ENCODE assay signal across 17 cellular contexts in genomic region chr4:45063701-45064100, GRCh38.
DNase-seq lines count a peak whose midpoint lies in the region; ATAC-seq and TF ChIP-seq lines count a peak whose summit lies in the region.
"Had no signal": no experiment of that assay in that cellular context is flagged by ENCODE, and none has a peak within 500 bp of the region (broad histone marks: within the 10 kb centered on the region; RNA-seq: fewer than 3 reads in every experiment).

No MANE protein-coding gene starts in this region.

- POLR2A ChIA-PET in WTC11 (lab: Charles Lee), result no interaction called here

- H3K4me1 ChIP-seq in HUES48 (ENCODE audit: control insufficient read depth, insufficient read depth, low read length), result peaks cover 6% of the 10 kb centered on the region

- peaks cover 14% of the 10 kb centered on the region for H3K4me1 Mint-ChIP-seq in WTC11
- H3K4me1 Mint-ChIP-seq: CD4-positive, alpha-beta memory T cell; T-helper 17 cell had no signal

- H3K36me3 ChIP-seq in HUES48 (ENCODE audit: control insufficient read depth, insufficient read depth, low read length), result no peaks in the 10 kb centered on the region
- no peaks in the 10 kb centered on the region for H3K36me3 ChIP-seq in neural cell (ENCODE audit: insufficient read depth, low read length)

- no peak overlapping the region for H3K4me2 ChIP-seq in neural cell (ENCODE audit: low read length)

- H3K4me3 ChIP-seq in HUES48 (ENCODE audit: low read depth, low read length), result no peak overlapping the region
- no peak overlapping the region for H3K4me3 ChIP-seq in neural cell (ENCODE audit: low read length)
- H3K4me3 ChIP-seq: GM12878 had no signal

- H3F3A ChIP-seq in neural cell (ENCODE audit: insufficient read depth, low read length, poor library complexity, severe bottlenecking), result no peaks in the 10 kb centered on the region

- no peak for ATAC-seq in WTC11
- ATAC-seq in HG03442 (IDR thresholded peaks at IDR 0.05; ENCODE audit: unreplicated experiment), result no peak
- no peak for ATAC-seq in left lobe of liver
- ATAC-seq: GM12878, Panc1, Right ventricle myocardium inferior, T-helper 17 cell had no signal

- no peak overlapping the region for H3K4me3 Mint-ChIP-seq in WTC11
- H3K4me3 Mint-ChIP-seq: CD4-positive, alpha-beta memory T cell; T-helper 17 cell had no signal

- peaks cover 9% of the 10 kb centered on the region for H3K36me3 Mint-ChIP-seq in WTC11
- H3K36me3 Mint-ChIP-seq: CD4-positive, alpha-beta memory T cell had no signal

- no peaks in the 10 kb centered on the region; the same call in 1 of the 2 replicates for H3K27me3 Mint-ChIP-seq in WTC11 (ENCODE audit: low read depth)
- H3K27me3 Mint-ChIP-seq: CD4-positive, alpha-beta memory T cell; T-helper 17 cell had no signal

- TF ChIP-seq RAD21 in neural cell (conservative IDR thresholded peaks at IDR 0.05), result no peak

- peak; percentile 76 for TF ChIP-seq EP300 in neural cell (conservative IDR thresholded peaks at IDR 0.05; ENCODE audit: poor library complexity, severe bottlenecking)

- no peaks in the 10 kb centered on the region for H4K20me1 ChIP-seq in neural cell (ENCODE audit: insufficient read depth)

- TF ChIP-seq CTCF in WTC11 (IDR thresholded peaks at IDR 0.05) (no peak), neural cell (IDR thresholded peaks at IDR 0.05; ENCODE audit: poor library complexity, severe bottlenecking) (no peak)

- peak overlapping the region; percentile 42; the same call in 1 of the 2 replicates for H3K27ac Mint-ChIP-seq in WTC11
- H3K27ac Mint-ChIP-seq: CD4-positive, alpha-beta memory T cell; T-helper 17 cell had no signal

- H3K9me3 ChIP-seq in HUES48 (ENCODE audit: control insufficient read depth, insufficient read depth, low read length) (no peaks in the 10 kb centered on the region; the same call in 1 of the 2 replicates), neural cell (ENCODE audit: low read length) (no peaks in the 10 kb centered on the region)

- peaks cover 34% of the 10 kb centered on the region for H3K9me3 Mint-ChIP-seq in WTC11

- H3K9ac ChIP-seq in HUES48 (ENCODE audit: low read depth, low read length), result no peak overlapping the region
- no peak overlapping the region for H3K9ac ChIP-seq in neural cell (ENCODE audit: low read length)

- no peak overlapping the region for H2AFZ ChIP-seq in neural cell (ENCODE audit: low read depth, low read length)

- no peaks in the 10 kb centered on the region for H3K27me3 ChIP-seq in HUES48 (ENCODE audit: control insufficient read depth, insufficient read depth, low read length)
- H3K27me3 ChIP-seq in neural cell (ENCODE audit: insufficient read depth, low read depth, low read length), result no peaks in the 10 kb centered on the region

- DNase-seq in NCI-H446 (lab: John Stamatoyannopoulos, UW), result peak; percentile 70 to 76
- DNase-seq in WTC11 (ENCODE audit: low spot score), result no peak
- DNase-seq in NCI-H187 treated with DMSO at 0.1 percent for 48 hours (lab: John Stamatoyannopoulos, UW), result no peak
- no peak for DNase-seq in left lobe of liver (ENCODE audit: low spot score)
- DNase-seq: Calu3; CD4-positive, alpha-beta memory T cell; GDM1; KBM-7; MV-4-11; NCI-H2029 treated with DMSO at 0.1 percent for 48 hours; T-helper 17 cell had no signal

- CTCF ChIA-PET in WTC11 (lab: Charles Lee), result no interaction called here

- H3K27ac ChIP-seq in HUES48 (ENCODE audit: low read depth, low read length) (peak overlapping the region; percentile 29), neural cell (ENCODE audit: low read length) (no peak overlapping the region)

- no peaks in the 10 kb centered on the region for H3K79me2 ChIP-seq in neural cell (replicated peaks; ENCODE audit: insufficient read depth, low read length)

- H3K9me2 ChIP-seq in neural cell (ENCODE audit: insufficient read depth, low read length), result no peaks in the 10 kb centered on the region

TF ChIP-seq in WTC11, 78 proteins besides CTCF, POLR2A, EP300 and RAD21:
- TF ChIP-seq NFE2L1 (CRISPR knock-in tag; IDR thresholded peaks at IDR 0.05) (no peak), RORB (CRISPR knock-in tag; IDR thresholded peaks at IDR 0.05) (no peak), ZBTB21 (CRISPR knock-in tag; IDR thresholded peaks at IDR 0.05; ENCODE audit: borderline replicate concordance) (no peak), JUN (CRISPR knock-in tag; IDR thresholded peaks at IDR 0.05) (no peak), OVOL2 (CRISPR knock-in tag; IDR thresholded peaks at IDR 0.05; ENCODE audit: borderline replicate concordance) (no peak), MYBL2 (CRISPR knock-in tag; IDR thresholded peaks at IDR 0.05) (no peak), GABPB1 (CRISPR knock-in tag; IDR thresholded peaks at IDR 0.05) (no peak), GTF2I (CRISPR knock-in tag; conservative IDR thresholded peaks at IDR 0.05) (no peak), IRF2 (CRISPR knock-in tag; IDR thresholded peaks at IDR 0.05; ENCODE audit: borderline replicate concordance, low read depth) (no peak)

TF ChIP-seq in neural cell, 6 proteins besides CTCF, POLR2A, EP300 and RAD21:
- no peak for TF ChIP-seq TAF1 (IDR thresholded peaks at IDR 0.05; ENCODE audit: low read depth)
- peak; percentile 71 for TF ChIP-seq POLR2AphosphoS5 (IDR thresholded peaks at IDR 0.05)

Comparison
In these comparisons a context has a peak if more than half of its experiments do, and no peak if none do; other contexts are left out.
1. DNase-seq: peak in NCI-H446 (2 of 2); none in WTC11 (single experiment), NCI-H187 treated with DMSO at 0.1 percent for 48 hours (single experiment) and left lobe of liver (single experiment).